In the genomic region with DNA sequence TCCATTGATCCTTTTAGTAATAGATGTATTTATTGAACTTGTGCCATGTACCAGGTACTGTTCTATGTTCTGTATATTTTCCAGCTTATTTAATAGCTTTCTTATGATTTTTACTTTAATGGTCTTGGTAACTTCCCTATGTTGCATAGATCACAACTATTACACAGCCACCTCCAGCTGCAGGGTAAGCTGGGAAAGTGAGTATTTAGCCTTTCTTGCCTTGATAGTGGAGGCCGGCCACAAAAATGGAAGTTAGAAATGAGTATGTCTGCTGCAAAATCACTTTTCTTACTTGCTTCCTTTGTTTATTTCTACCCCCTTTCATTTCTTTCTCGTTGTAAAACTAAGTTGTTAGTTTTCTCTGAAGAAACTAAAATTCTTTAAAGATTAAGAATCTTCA, we compare ENCODE assay signal across 15 cellular contexts. TPM values are rescaled to one million over a fixed set of nuclear protein-coding genes. Genes with fewer than 3 reads are reported as not detected.
DNase-seq lines count a peak whose midpoint lies in the region; ATAC-seq, FAIRE-seq and TF ChIP-seq lines count a peak whose summit lies in the region.
"Had no signal": no experiment of that assay in that cellular context is flagged by ENCODE, and none has a peak within 500 bp of the region (broad histone marks: within the 10 kb centered on the region; RNA-seq: fewer than 3 reads in every experiment).

No MANE protein-coding gene starts in this region.

- no peak overlapping the region for H3K9ac ChIP-seq in endothelial cell of umbilical vein (replicated peaks; ENCODE audit: extremely low read depth, insufficient read depth, low read length)

- TF ChIP-seq POLR2A in endothelial cell of umbilical vein (IDR thresholded peaks at IDR 0.05; ENCODE audit: low read depth, low read length): no peak

- no peak for TF ChIP-seq CTCF in endothelial cell of umbilical vein (IDR thresholded peaks at IDR 0.05; ENCODE audit: extremely low read depth in 1 of 2, insufficient read depth in 1 of 2, low read depth in 1 of 2, low read length in 2 of 2)

- H3K4me2 ChIP-seq in endothelial cell of umbilical vein (ENCODE audit: insufficient read depth, low read length): peak overlapping the region; percentile 86
- H3K4me2 ChIP-seq: GM23338 had no signal

- DNase-seq in MV-4-11 (lab: John Stamatoyannopoulos, UW) (peak; percentile 48), endothelial cell of umbilical vein (ENCODE audit: low read depth, low spot score) (no peak), SK-N-DZ (ENCODE audit: low spot score) (no peak), Ammon's horn (ENCODE audit: low spot score) (no peak)
- DNase-seq: activated gamma-delta T cell treated with Interleukin-2 at 50 U/mL for 16 hours; central memory CD4-positive, alpha-beta T cell; COR-L47; hippocampal formation; NCI-H1694; sigmoid colon; testis had no signal

- no peaks in the 10 kb centered on the region for H3K9me1 ChIP-seq in endothelial cell of umbilical vein (replicated peaks; ENCODE audit: control insufficient read depth, extremely low read depth, insufficient read depth, low read length)

- H3K4me1 ChIP-seq in endothelial cell of umbilical vein (ENCODE audit: control insufficient read depth, extremely low read depth, insufficient read depth, low read length): peaks cover 32% of the 10 kb centered on the region

- BruUV-seq in endothelial cell of umbilical vein (replicated peaks; lab: Mats Ljungman, UMichigan): no TSS peak

- no peaks in the 10 kb centered on the region for H3K27me3 ChIP-seq in endothelial cell of umbilical vein (ENCODE audit: control insufficient read depth in 2 of 2, insufficient read depth in 2 of 2, low read length in 2 of 2)
- H3K27me3 ChIP-seq: sigmoid colon, testis had no signal

- H3K27ac ChIP-seq in endothelial cell of umbilical vein (ENCODE audit: insufficient read depth, low read depth, low read length): peak overlapping the region; percentile 90

- CTCF ChIA-PET in endothelial cell of umbilical vein (lab: Charles Lee): interaction anchor here (0.9 to 3.8 kb wide), 5 partner anchors 8 to 231 kb away, joined by 4 to 22 read pairs (median 10); a partner anchor contains a TSS

- H3K4me3 ChIP-seq in endothelial cell of umbilical vein (replicated peaks in 1 of 3; ENCODE audit: insufficient read depth in 1 of 3, low read depth in 1 of 3, low read length in 3 of 3): no peak overlapping the region
- H3K4me3 ChIP-seq: GM23338, sigmoid colon, testis had no signal

- no peaks in the 10 kb centered on the region for H3K36me3 ChIP-seq in endothelial cell of umbilical vein (ENCODE audit: control insufficient read depth in 2 of 2, extremely low read depth in 1 of 2, insufficient read depth in 2 of 2, low read length in 2 of 2)

- intact Hi-C loops in endothelial cell of umbilical vein (cut with micrococcal nuclease): no loop called here

- H3K79me2 ChIP-seq in endothelial cell of umbilical vein (ENCODE audit: control insufficient read depth, insufficient read depth, low read length): peaks cover 32% of the 10 kb centered on the region

- no peak overlapping the region for H2AFZ ChIP-seq in endothelial cell of umbilical vein (ENCODE audit: low read depth, low read length)
- H2AFZ ChIP-seq: GM23338 had no signal

- no peaks in the 10 kb centered on the region for H3K9me3 ChIP-seq in endothelial cell of umbilical vein (replicated peaks; ENCODE audit: control insufficient read depth, insufficient read depth, low read length)
- H3K9me3 ChIP-seq: sigmoid colon, testis had no signal

- H4K20me1 ChIP-seq in endothelial cell of umbilical vein (replicated peaks; ENCODE audit: control insufficient read depth, extremely low read depth, insufficient read depth, low read length): no peaks in the 10 kb centered on the region

- ATAC-seq in GM18498 (IDR thresholded peaks at IDR 0.05; ENCODE audit: unreplicated experiment) (peak; percentile 32), GM19452 (IDR thresholded peaks at IDR 0.05; ENCODE audit: unreplicated experiment) (peak; percentile 34), HG03469 (IDR thresholded peaks at IDR 0.05; ENCODE audit: unreplicated experiment) (no peak)

- dilution Hi-C loops in endothelial cell of umbilical vein (cut with MboI; ENCODE audit: extremely low pct_ligation_motif_present, low sequenced_read_pairs): no loop called here

- no peak for FAIRE-seq in endothelial cell of umbilical vein (lab: Jason Lieb, UNC)

- POLR2A ChIA-PET in endothelial cell of umbilical vein (lab: Charles Lee): interaction anchor here (1.0 kb wide), 1 partner anchor 56 kb away, joined by 3 read pairs; a partner anchor contains a TSS

TF ChIP-seq in endothelial cell of umbilical vein, 7 proteins besides CTCF, POLR2A, EP300 and RAD21:
- TF ChIP-seq EZH2 (IDR thresholded peaks at IDR 0.05; ENCODE audit: borderline replicate concordance, low read depth, low read length, severe bottlenecking) (no peak), FOS (IDR thresholded peaks at IDR 0.05; ENCODE audit: borderline replicate concordance, insufficient read depth, low read length) (no peak), JUN (IDR thresholded peaks at IDR 0.05; ENCODE audit: borderline replicate concordance, insufficient read depth, insufficient read length, low read depth) (no peak), GATA2 (IDR thresholded peaks at IDR 0.05; ENCODE audit: insufficient read depth, insufficient read length, low read depth, low read length) (no peak), POLR2AphosphoS5 (IDR thresholded peaks at IDR 0.05; ENCODE audit: insufficient read depth, low read depth, low read length) (no peak), MYC (IDR thresholded peaks at IDR 0.05; ENCODE audit: low read depth, low read length) (no peak)
- TF ChIP-seq, protein P1, sequence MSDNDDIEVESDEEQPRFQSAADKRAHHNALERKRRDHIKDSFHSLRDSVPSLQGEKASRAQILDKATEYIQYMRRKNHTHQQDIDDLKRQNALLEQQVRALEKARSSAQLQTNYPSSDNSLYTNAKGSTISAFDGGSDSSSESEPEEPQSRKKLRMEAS (IDR thresholded peaks at IDR 0.05; ENCODE audit: insufficient read depth, insufficient read length): no peak

RNA-seq across cellular contexts. Expression of a gene that starts 43.1 kb away (rescaled TPM):
- total RNA-seq in endothelial cell of umbilical vein: 0.65 and 0.71 TPM in 2 replicates
- 0.05 and 0.15 TPM in 2 replicates for polyA plus RNA-seq in endothelial cell of umbilical vein
- polyA plus RNA-seq in endothelial cell of umbilical vein (2011; cell fraction: cytosol; rRNA removed): 0.06 and 0.10 TPM in 2 replicates
- polyA plus RNA-seq in endothelial cell of umbilical vein (2011; cell fraction: nucleus; rRNA removed): 1.7 and 2.4 TPM in 2 replicates
- polyA plus RNA-seq in endothelial cell of umbilical vein (2012): 0.20 TPM in 1 of 2 replicates, not detected in the other
- polyA minus RNA-seq in endothelial cell of umbilical vein: 0.46 and 0.76 TPM in 2 replicates
- polyA minus RNA-seq in endothelial cell of umbilical vein (2011; cell fraction: cytosol; rRNA and poly(A)+ RNA removed): not detected
- 0.34 and 3.0 TPM in 2 replicates for polyA minus RNA-seq in endothelial cell of umbilical vein (2011; cell fraction: nucleus; rRNA and poly(A)+ RNA removed)
- 0.28 TPM in 1 of 2 replicates, not detected in the other for polyA plus RNA-seq in SK-N-DZ (2014; cell fraction: cytosol; rRNA removed)
- polyA plus RNA-seq in SK-N-DZ (2014; cell fraction: nucleus; rRNA removed): 0.10 and 0.67 TPM in 2 replicates

RNA-seq across cellular contexts. Expression of a gene that starts 56.5 kb away (rescaled TPM):
- total RNA-seq in endothelial cell of umbilical vein: 22.1 and 27.3 TPM in 2 replicates
- polyA plus RNA-seq in endothelial cell of umbilical vein: 4.6 and 5.1 TPM in 2 replicates
- polyA plus RNA-seq in endothelial cell of umbilical vein (2011; cell fraction: cytosol; rRNA removed): 7.3 TPM in 2 replicates
- polyA plus RNA-seq in endothelial cell of umbilical vein (2011; cell fraction: nucleus; rRNA removed): 28.6 and 29.8 TPM in 2 replicates
- polyA plus RNA-seq in endothelial cell of umbilical vein (2012): 11.9 and 15.2 TPM in 2 replicates
- 34.3 and 41.4 TPM in 2 replicates for polyA minus RNA-seq in endothelial cell of umbilical vein
- polyA minus RNA-seq in endothelial cell of umbilical vein (2011; cell fraction: cytosol; rRNA and poly(A)+ RNA removed): 7.4 TPM
- 32.6 and 42.8 TPM in 2 replicates for polyA minus RNA-seq in endothelial cell of umbilical vein (2011; cell fraction: nucleus; rRNA and poly(A)+ RNA removed)
- 16.8 and 18.5 TPM in 2 replicates for polyA plus RNA-seq in SK-N-DZ (2014; cell fraction: cytosol; rRNA removed)
- polyA plus RNA-seq in SK-N-DZ (2014; cell fraction: nucleus; rRNA removed): 19.5 and 26.5 TPM in 2 replicates

RNA-seq across cellular contexts. Expression of a gene that starts 56.8 kb away (rescaled TPM):
- 21.3 and 25.6 TPM in 2 replicates for total RNA-seq in endothelial cell of umbilical vein
- polyA plus RNA-seq in endothelial cell of umbilical vein: 4.2 and 8.0 TPM in 2 replicates
- 6.2 and 9.0 TPM in 2 replicates for polyA plus RNA-seq in endothelial cell of umbilical vein (2011; cell fraction: cytosol; rRNA removed)
- polyA plus RNA-seq in endothelial cell of umbilical vein (2011; cell fraction: nucleus; rRNA removed): 13.8 and 14.1 TPM in 2 replicates
- 16.9 and 17.2 TPM in 2 replicates for polyA plus RNA-seq in endothelial cell of umbilical vein (2012)
- polyA minus RNA-seq in endothelial cell of umbilical vein: 36.1 and 46.8 TPM in 2 replicates
- polyA minus RNA-seq in endothelial cell of umbilical vein (2011; cell fraction: cytosol; rRNA and poly(A)+ RNA removed): 9.2 TPM
- polyA minus RNA-seq in endothelial cell of umbilical vein (2011; cell fraction: nucleus; rRNA and poly(A)+ RNA removed): 40.6 and 51.8 TPM in 2 replicates
- 10.9 and 13.2 TPM in 2 replicates for polyA plus RNA-seq in SK-N-DZ (2014; cell fraction: cytosol; rRNA removed)
- polyA plus RNA-seq in SK-N-DZ (2014; cell fraction: nucleus; rRNA removed): 7.4 and 10.0 TPM in 2 replicates
